8 cellular contexts compared by ENCODE assay signal in genomic region chr15:75349351-75349669, GRCh38. TPM values are rescaled to one million over a fixed set of nuclear protein-coding genes. Genes with fewer than 3 reads are reported as not detected.
A peak's percentile ranks its signal among the peaks of the same experiment; 100 is the strongest.
DNase-seq lines count a peak whose midpoint lies in the region; ATAC-seq and TF ChIP-seq lines count a peak whose summit lies in the region.
"Not testable (repeated sequence)": the region's sequence is repeated elsewhere in the genome, so short reads cannot be mapped to it uniquely, and the experiment has no call there.

No MANE protein-coding gene starts in this region.

- not testable (repeated sequence) for H3K27me3 ChIP-seq in CD8-positive, alpha-beta T cell (ENCODE audit: insufficient read depth, low read length); IMR-90 (ENCODE audit: control insufficient read depth, insufficient read depth, low read length); lower lobe of right lung (ENCODE audit: low read depth)
- H3K27me3 ChIP-seq in neuronal stem cell (ENCODE audit: control insufficient read depth in 3 of 3, insufficient read depth in 3 of 3, low read depth in 1 of 3, low read length in 3 of 3) = peaks cover 0 to 23% (median 0%) of the 10 kb centered on the region in 3 experiments

- BruUV-seq in IMR-90 (replicated peaks; lab: Mats Ljungman, UMichigan) = not testable (repeated sequence)

- not testable (repeated sequence) for H3K56ac ChIP-seq in IMR-90 (ENCODE audit: extremely low read depth, insufficient read depth, low read length)

- H3K79me1 ChIP-seq in IMR-90 (ENCODE audit: low read depth in 1 of 2, low read length in 2 of 2); neuronal stem cell (ENCODE audit: low read depth, low read length): not testable (repeated sequence)

- H3K27ac Mint-ChIP-seq in CD8-positive, alpha-beta T cell = peak overlapping the region; percentile 93
- H3K27ac Mint-ChIP-seq in T-helper 1 cell treated with Interleukin-12 subunit alpha and Interleukin-12 subunit beta and Interleukin-4 antibody, amounts not matched to agents 30 μg/mL and 1 μg/mL, for 36 hours = peak overlapping the region; percentile 98
- H3K27ac Mint-ChIP-seq in activated T-cell treated with anti-CD3 and anti-CD28 coated beads, Interleukin-2, amount 50 U/mL, for 72 hours; brain; stimulated activated naive CD8-positive, alpha-beta T cell treated with anti-CD3 and anti-CD28 coated beads, Interleukin-15, amount 100 ng/mL, for 72 hours: not testable (repeated sequence)

- not testable (repeated sequence) for TF ChIP-seq POLR2A in IMR-90 (IDR thresholded peaks at IDR 0.05; ENCODE audit: low read depth, low read length)

- H2BK12ac ChIP-seq in neuronal stem cell (ENCODE audit: low read length) = not testable (repeated sequence)

- H2AK5ac ChIP-seq in IMR-90 (ENCODE audit: low read depth, low read length) = not testable (repeated sequence)
- peak overlapping the region; percentile 92 for H2AK5ac ChIP-seq in neuronal stem cell (ENCODE audit: low read depth, low read length)

- not testable (repeated sequence) for H3K14ac ChIP-seq in IMR-90 (replicated peaks; ENCODE audit: low read depth, low read length)
- peak overlapping the region; percentile 82 for H3K14ac ChIP-seq in neuronal stem cell (ENCODE audit: low read length)

- dilution Hi-C loops in IMR-90 (cut with HindIII; ENCODE audit: low sequenced_read_pairs, unreplicated experiment) = not testable (repeated sequence)

- H2AK9ac ChIP-seq in IMR-90 (replicated peaks; ENCODE audit: low read depth, low read length, poor library complexity) = not testable (repeated sequence)

- not testable (repeated sequence) for H3K18ac ChIP-seq in IMR-90 (ENCODE audit: low read depth, low read length); neuronal stem cell (ENCODE audit: low read length)

- not testable (repeated sequence) for H4K8ac ChIP-seq in IMR-90 (ENCODE audit: low read depth in 2 of 2, low read length in 2 of 2); neuronal stem cell (ENCODE audit: low read depth, low read length)

- in situ Hi-C loops in IMR-90 (cut with MboI; ENCODE audit: low sequenced_read_pairs) = not testable (repeated sequence)

- not testable (repeated sequence) for H2BK20ac ChIP-seq in IMR-90 (ENCODE audit: low read depth, low read length)

- not testable (repeated sequence) for ATAC-seq in CD8-positive, alpha-beta T cell; IMR-90 (ENCODE audit: low read depth); activated T-cell treated with anti-CD3 and anti-CD28 coated beads, Interleukin-2, amount 50 U/mL, for 72 hours (replicated peaks in 1 of 2); lower lobe of right lung; stimulated activated naive CD8-positive, alpha-beta T cell treated with anti-CD3 and anti-CD28 coated beads, Interleukin-15, amount 100 ng/mL, for 72 hours

- H3K27ac ChIP-seq in CD8-positive, alpha-beta T cell (ENCODE audit: low read depth, low read length) = peak overlapping the region; percentile 41
- H3K27ac ChIP-seq in IMR-90 (ENCODE audit: insufficient read depth, low read length); lower lobe of right lung; neuronal stem cell (replicated peaks; ENCODE audit: low read length): not testable (repeated sequence)

- H3K4ac ChIP-seq in IMR-90 (ENCODE audit: low read depth, low read length); neuronal stem cell (ENCODE audit: low read length): not testable (repeated sequence)

- H3K4me2 ChIP-seq in IMR-90 (ENCODE audit: low read depth, low read length); neuronal stem cell (ENCODE audit: insufficient read depth, low read length, poor library complexity, severe bottlenecking): not testable (repeated sequence)

- POLR2A ChIA-PET in CD8-positive, alpha-beta T cell (lab: Charles Lee) = interaction anchor here (1.0 to 3.1 kb wide), 4 partner anchors 10 to 19 kb away, joined by 3 to 30 read pairs (median 6); partner anchors contain the start of genes COMMD4 and MAN2C1
- POLR2A ChIA-PET in IMR-90 (lab: Charles Lee; ENCODE audit: unreplicated experiment) = not testable (repeated sequence)

- TF ChIP-seq RAD21 in IMR-90 (IDR thresholded peaks at IDR 0.05; ENCODE audit: low read length) = not testable (repeated sequence)

- H2AFZ ChIP-seq in IMR-90 (replicated peaks; ENCODE audit: low read length, poor library complexity) = peak overlapping the region; percentile 47
- H2AFZ ChIP-seq in neuronal stem cell (ENCODE audit: low read length) = not testable (repeated sequence)

- H2BK15ac ChIP-seq in IMR-90 (ENCODE audit: low read depth, low read length); neuronal stem cell (ENCODE audit: low read length): not testable (repeated sequence)

- intact Hi-C loops in CD8-positive, alpha-beta T cell (cut with DNase I, micrococcal nuclease) = loop anchor here in 1 of 2 experiments (5.0 kb wide), 1 partner anchor 103 kb away; the partner anchor contains the start of gene SIN3A
- intact Hi-C loops in IMR-90 (cut with micrococcal nuclease); lower lobe of right lung (cut with DNase I): not testable (repeated sequence)

- H3K27me3 Mint-ChIP-seq in CD8-positive, alpha-beta T cell (ENCODE audit: low read depth); activated T-cell treated with anti-CD3 and anti-CD28 coated beads, Interleukin-2, amount 50 U/mL, for 72 hours (ENCODE audit: low read depth); stimulated activated naive CD8-positive, alpha-beta T cell treated with anti-CD3 and anti-CD28 coated beads, Interleukin-15, amount 100 ng/mL, for 72 hours: not testable (repeated sequence)
- H3K27me3 Mint-ChIP-seq in T-helper 1 cell treated with Interleukin-12 subunit alpha and Interleukin-12 subunit beta and Interleukin-4 antibody, amounts not matched to agents 30 μg/mL and 1 μg/mL, for 36 hours (ENCODE audit: low read depth) = peaks cover 23% of the 10 kb centered on the region
- H3K27me3 Mint-ChIP-seq in brain = peaks cover 11% of the 10 kb centered on the region

- H3K9me3 Mint-ChIP-seq in CD8-positive, alpha-beta T cell; activated T-cell treated with anti-CD3 and anti-CD28 coated beads, Interleukin-2, amount 50 U/mL, for 72 hours; brain: not testable (repeated sequence)
- H3K9me3 Mint-ChIP-seq in T-helper 1 cell treated with Interleukin-12 subunit alpha and Interleukin-12 subunit beta and Interleukin-4 antibody, amounts not matched to agents 30 μg/mL and 1 μg/mL, for 36 hours = peaks cover 16% of the 10 kb centered on the region
- peaks cover 14 to 26% of the 10 kb centered on the region in 2 donors for H3K9me3 Mint-ChIP-seq in stimulated activated naive CD8-positive, alpha-beta T cell treated with anti-CD3 and anti-CD28 coated beads, Interleukin-15, amount 100 ng/mL, for 72 hours

- 85% methylated on average over 4 of the region's 8 CpGs; no CpG with 5 or more reads in 1 of the 2 experiments for WGBS in IMR-90 (ENCODE audit: extremely low coverage in 2 of 2, insufficient read length in 1 of 2), 2 experiments
- WGBS in neuronal stem cell (ENCODE audit: extremely low coverage in 2 of 2, insufficient read length in 2 of 2, insufficient replicate concordance in 1 of 2), 2 donors = no CpG with 5 or more reads among the region's 8 CpGs

- DNase-seq in CD8-positive, alpha-beta T cell; IMR-90; activated T-cell treated with anti-CD3 and anti-CD28 coated beads, Interleukin-2, amount 50 U/mL, for 72 hours; lower lobe of right lung; neuronal stem cell (ENCODE audit: low spot score); stimulated activated naive CD8-positive, alpha-beta T cell treated with anti-CD3 and anti-CD28 coated beads, Interleukin-15, amount 100 ng/mL, for 72 hours: not testable (repeated sequence)

- H2BK120ac ChIP-seq in IMR-90 (ENCODE audit: low read depth, low read length) = not testable (repeated sequence)
- H2BK120ac ChIP-seq in neuronal stem cell (ENCODE audit: low read depth, low read length) = peak overlapping the region; percentile 54

- peaks cover 41% of the 10 kb centered on the region for H3K4me1 ChIP-seq in CD8-positive, alpha-beta T cell (ENCODE audit: insufficient read depth, low read length)
- not testable (repeated sequence) for H3K4me1 ChIP-seq in IMR-90 (ENCODE audit: control insufficient read depth, insufficient read depth, low read length); neuronal stem cell (ENCODE audit: control insufficient read depth in 2 of 2, insufficient read depth in 1 of 2, low read depth in 1 of 2, low read length in 2 of 2)
- H3K4me1 ChIP-seq in lower lobe of right lung = peaks cover 21% of the 10 kb centered on the region

- not testable (repeated sequence) for H3K4me3 ChIP-seq in CD8-positive, alpha-beta T cell (ENCODE audit: low read depth, low read length); IMR-90 (ENCODE audit: insufficient read depth, low read depth, low read length); neuronal stem cell (ENCODE audit: low read length in 2 of 2)
- H3K4me3 ChIP-seq in lower lobe of right lung = peak overlapping the region; percentile 90

- H3K9ac ChIP-seq in IMR-90 (ENCODE audit: low read depth, low read length); neuronal stem cell (ENCODE audit: low read depth, low read length, poor library complexity): not testable (repeated sequence)

- not testable (repeated sequence) for H4K20me1 ChIP-seq in IMR-90 (ENCODE audit: insufficient read depth, low read length)

- not testable (repeated sequence) for H4K5ac ChIP-seq in IMR-90 (ENCODE audit: low read depth, low read length)

- H3K4me1 Mint-ChIP-seq in CD8-positive, alpha-beta T cell (ENCODE audit: low read depth) = peaks cover 37% of the 10 kb centered on the region
- peaks cover 23% of the 10 kb centered on the region for H3K4me1 Mint-ChIP-seq in T-helper 1 cell treated with Interleukin-12 subunit alpha and Interleukin-12 subunit beta and Interleukin-4 antibody, amounts not matched to agents 30 μg/mL and 1 μg/mL, for 36 hours (ENCODE audit: low read depth)
- peaks cover 32% of the 10 kb centered on the region for H3K4me1 Mint-ChIP-seq in activated T-cell treated with anti-CD3 and anti-CD28 coated beads, Interleukin-2, amount 50 U/mL, for 72 hours (ENCODE audit: low read depth)
- H3K4me1 Mint-ChIP-seq in brain = peaks cover 24% of the 10 kb centered on the region
- H3K4me1 Mint-ChIP-seq in stimulated activated naive CD8-positive, alpha-beta T cell treated with anti-CD3 and anti-CD28 coated beads, Interleukin-15, amount 100 ng/mL, for 72 hours = peaks cover 44% of the 10 kb centered on the region

- not testable (repeated sequence) for TF ChIP-seq CTCF in CD8-positive, alpha-beta T cell (IDR thresholded peaks at IDR 0.05); IMR-90 (conservative IDR thresholded peaks at IDR 0.05; ENCODE audit: low read depth, low read length); brain (conservative IDR thresholded peaks at IDR 0.05); lower lobe of right lung (IDR thresholded peaks at IDR 0.05)

- not testable (repeated sequence) for H3K4me3 Mint-ChIP-seq in CD8-positive, alpha-beta T cell
- H3K4me3 Mint-ChIP-seq in T-helper 1 cell treated with Interleukin-12 subunit alpha and Interleukin-12 subunit beta and Interleukin-4 antibody, amounts not matched to agents 30 μg/mL and 1 μg/mL, for 36 hours = peak overlapping the region; percentile 49
- peak overlapping the region; percentile 53 to 77 for H3K4me3 Mint-ChIP-seq in activated T-cell treated with anti-CD3 and anti-CD28 coated beads, Interleukin-2, amount 50 U/mL, for 72 hours
- H3K4me3 Mint-ChIP-seq in brain = peak overlapping the region in 3 of 5 experiments; percentile 89 to 94 (median 93)
- H3K4me3 Mint-ChIP-seq in stimulated activated naive CD8-positive, alpha-beta T cell treated with anti-CD3 and anti-CD28 coated beads, Interleukin-15, amount 100 ng/mL, for 72 hours = peak overlapping the region; percentile 19 to 76

- CTCF ChIA-PET in CD8-positive, alpha-beta T cell (lab: Charles Lee) = interaction anchor here (1.4 kb wide), 1 partner anchor 18 kb away, joined by 4 read pairs; no protein-coding TSS in a partner anchor
- CTCF ChIA-PET in IMR-90 (lab: Yijun Ruan, JAX) = not testable (repeated sequence)

- not testable (repeated sequence) for H3K23ac ChIP-seq in IMR-90 (ENCODE audit: low read depth, low read length); neuronal stem cell (ENCODE audit: low read depth, low read length, poor library complexity)

- H3K36me3 ChIP-seq in CD8-positive, alpha-beta T cell (ENCODE audit: insufficient read depth, low read length); IMR-90 (ENCODE audit: control insufficient read depth, insufficient read depth, low read length); lower lobe of right lung; neuronal stem cell (replicated peaks in 1 of 2; ENCODE audit: control insufficient read depth in 2 of 2, insufficient read depth in 2 of 2, low read length in 2 of 2): not testable (repeated sequence)

- H2BK5ac ChIP-seq in IMR-90 (ENCODE audit: low read depth, low read length, poor library complexity, severe bottlenecking) = not testable (repeated sequence)
- peak overlapping the region; percentile 75 for H2BK5ac ChIP-seq in neuronal stem cell (ENCODE audit: low read length)

- not testable (repeated sequence) for H3K36me3 Mint-ChIP-seq in CD8-positive, alpha-beta T cell; brain
- H3K36me3 Mint-ChIP-seq in T-helper 1 cell treated with Interleukin-12 subunit alpha and Interleukin-12 subunit beta and Interleukin-4 antibody, amounts not matched to agents 30 μg/mL and 1 μg/mL, for 36 hours (ENCODE audit: low read depth) = peaks cover 29% of the 10 kb centered on the region
- H3K36me3 Mint-ChIP-seq in activated T-cell treated with anti-CD3 and anti-CD28 coated beads, Interleukin-2, amount 50 U/mL, for 72 hours (ENCODE audit: insufficient read depth in 2 of 2) = peaks cover 10 to 12% of the 10 kb centered on the region in 2 donors

- H3K9me1 ChIP-seq in IMR-90 (ENCODE audit: insufficient read depth, low read length) = peaks cover 20% of the 10 kb centered on the region

- not testable (repeated sequence) for H3K9me3 ChIP-seq in CD8-positive, alpha-beta T cell (ENCODE audit: low read length); IMR-90 (ENCODE audit: control insufficient read depth, insufficient read depth, low read length); lower lobe of right lung; neuronal stem cell (replicated peaks in 1 of 2; ENCODE audit: control insufficient read depth in 2 of 2, insufficient read depth in 1 of 2, low read depth in 1 of 2, low read length in 2 of 2)

- not testable (repeated sequence) for H4K91ac ChIP-seq in IMR-90 (ENCODE audit: insufficient read depth, low read depth, low read length); neuronal stem cell (ENCODE audit: low read depth, low read length, poor library complexity)

RNA-seq across cellular contexts. Expression of gene NEIL1, which starts 2.5 kb away (rescaled TPM):
- 10 to 100 TPM; 27.1 to 29.5 TPM for total RNA-seq in CD8-positive, alpha-beta T cell
- 0.56 and 1.1 TPM in 2 replicates for total RNA-seq in IMR-90 (2012; rRNA removed)
- 3.6 and 3.7 TPM in 2 replicates for polyA plus RNA-seq in IMR-90 (2012; rRNA removed)
- 1.0 and 1.4 TPM in 2 replicates for polyA plus RNA-seq in IMR-90 (2012; cell fraction: cytosol; rRNA removed)
- 26.0 and 30.5 TPM in 2 replicates for polyA plus RNA-seq in IMR-90 (2012; cell fraction: nucleus; rRNA removed; ENCODE audit: low replicate concordance)
- total RNA-seq in activated T-cell treated with anti-CD3 and anti-CD28 coated beads, Interleukin-2, amount 50 U/mL, for 72 hours = 10 to 100 TPM in 1 of 2 donors, 1 to 10 TPM in 1; 5.8 to 11.0 TPM
- polyA plus RNA-seq in brain (ENCODE audit: insufficient read depth, low read depth, low replicate concordance) = 0.98 TPM
- 43.7 TPM for total RNA-seq in lower lobe of right lung
- 9.7 TPM for polyA plus RNA-seq in neuronal stem cell (2013, experiment 1 of 2)
- polyA plus RNA-seq in neuronal stem cell (2013, experiment 2 of 2) = 8.4 TPM

RNA-seq across cellular contexts. Expression of gene COMMD4, which starts 13.4 kb away (rescaled TPM):
- 10 to 100 TPM; 10.1 to 10.2 TPM for total RNA-seq in CD8-positive, alpha-beta T cell
- total RNA-seq in IMR-90 (2012; rRNA removed) = 91.2 and 95.5 TPM in 2 replicates
- 133 and 162 TPM in 2 replicates for polyA plus RNA-seq in IMR-90 (2012; rRNA removed)
- 171 and 191 TPM in 2 replicates for polyA plus RNA-seq in IMR-90 (2012; cell fraction: cytosol; rRNA removed)
- polyA plus RNA-seq in IMR-90 (2012; cell fraction: nucleus; rRNA removed; ENCODE audit: low replicate concordance) = 147 and 297 TPM in 2 replicates
- total RNA-seq in activated T-cell treated with anti-CD3 and anti-CD28 coated beads, Interleukin-2, amount 50 U/mL, for 72 hours = 10 to 100 TPM; 50.6 to 61.1 TPM
- 106 TPM for polyA plus RNA-seq in brain (ENCODE audit: insufficient read depth, low read depth, low replicate concordance)
- 59.0 TPM for total RNA-seq in lower lobe of right lung
- polyA plus RNA-seq in neuronal stem cell (2013, experiment 1 of 2) = 54.6 TPM
- polyA plus RNA-seq in neuronal stem cell (2013, experiment 2 of 2) = 57.9 TPM

RNA-seq across cellular contexts. Expression of gene MAN2C1, which starts 19.1 kb away (rescaled TPM):
- total RNA-seq in CD8-positive, alpha-beta T cell = 100 to 1,000 TPM; 342 to 373 TPM
- total RNA-seq in IMR-90 (2012; rRNA removed) (29.7 and 34.8 TPM in 2 replicates), lower lobe of right lung (208 TPM)
- polyA plus RNA-seq in IMR-90 (2012; rRNA removed) (153 and 157 TPM in 2 replicates), brain (ENCODE audit: insufficient read depth, low read depth, low replicate concordance) (18.0 TPM)
- polyA plus RNA-seq in IMR-90 (2012; cell fraction: cytosol; rRNA removed) = 35.8 and 42.7 TPM in 2 replicates
- polyA plus RNA-seq in IMR-90 (2012; cell fraction: nucleus; rRNA removed; ENCODE audit: low replicate concordance) = 1,121 and 2,846 TPM in 2 replicates
- total RNA-seq in activated T-cell treated with anti-CD3 and anti-CD28 coated beads, Interleukin-2, amount 50 U/mL, for 72 hours = 100 to 1,000 TPM; 106 to 120 TPM
- polyA plus RNA-seq in neuronal stem cell (2013, experiment 1 of 2) = 55.9 TPM
- 51.3 TPM for polyA plus RNA-seq in neuronal stem cell (2013, experiment 2 of 2)
